Comparison of ENCODE assay signal across 29 cellular contexts in the genomic region with DNA sequence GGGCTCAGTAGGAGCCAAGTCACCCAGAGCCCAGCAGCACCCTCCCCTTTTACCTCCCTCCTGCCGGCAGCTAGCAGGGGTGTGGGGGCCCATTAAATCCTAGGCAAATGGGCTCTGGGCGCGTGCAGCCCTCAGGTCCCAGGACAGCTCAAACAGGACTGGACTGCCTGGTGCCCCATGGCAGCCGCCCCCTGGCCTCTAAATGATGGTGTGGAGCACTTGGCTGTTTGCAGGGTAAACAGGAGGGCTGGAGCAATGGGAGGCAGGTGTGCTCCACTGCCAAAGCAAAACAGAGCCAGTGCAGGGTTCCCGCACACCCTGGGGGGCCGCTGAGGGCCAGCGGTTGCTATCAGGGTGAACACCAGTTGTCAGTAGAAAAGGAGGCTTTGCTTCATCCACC. TPM values are rescaled to one million over a fixed set of nuclear protein-coding genes. Genes with fewer than 3 reads are reported as not detected.
"Had no signal": no experiment of that assay in that cellular context is flagged by ENCODE, and none has a peak within 500 bp of the region (broad histone marks: within the 10 kb centered on the region; RNA-seq: fewer than 3 reads in every experiment).

No MANE protein-coding gene starts in this region.

- H3K9me3 ChIP-seq: ascending aorta, body of pancreas had no signal

- H3K4me3 ChIP-seq: ascending aorta, body of pancreas, K562 had no signal

- H3K9me3 Mint-ChIP-seq: activated B cell treated with CpG ODN at 0.5 μM for 24 hours; activated CD4-positive, alpha-beta T cell treated with anti-CD3 and anti-CD28 coated beads, Interleukin-2, amount 10 ng/mL, durations not matched to agents 24 days and 14 days; activated naive CD4-positive, alpha-beta T cell treated with anti-CD3 and anti-CD28 coated beads, Interleukin-2, amount 50 U/mL, for 72 hours; activated naive CD8-positive, alpha-beta T cell treated with anti-CD3 and anti-CD28 coated beads, Interleukin-2, amount 50 U/mL, for 24 hours; activated T-cell treated with anti-CD3 and anti-CD28 coated beads, Interleukin-2, amount 50 U/mL, for 4 hours; T-helper 1 cell treated with Interleukin-12 subunit alpha and Interleukin-12 subunit beta and Interleukin-4 antibody, amounts not matched to agents 30 μg/mL and 1 μg/mL, for 36 hours had no signal

- H3K4me1 Mint-ChIP-seq: activated B cell treated with CpG ODN at 0.5 μM for 24 hours; activated CD4-positive, alpha-beta T cell treated with anti-CD3 and anti-CD28 coated beads, Interleukin-2, amount 10 ng/mL, durations not matched to agents 24 days and 14 days; activated CD8-positive, alpha-beta memory T cell treated with anti-CD3 and anti-CD28 coated beads, Interleukin-2, amount 10 ng/mL, durations not matched to agents 7 days and 5 days; activated naive CD8-positive, alpha-beta T cell treated with anti-CD3 and anti-CD28 coated beads, Interleukin-2, amount 50 U/mL, for 24 hours had no signal

- H3K27ac Mint-ChIP-seq: activated B cell treated with CpG ODN at 0.5 μM for 24 hours; activated CD4-positive, alpha-beta T cell treated with anti-CD3 and anti-CD28 coated beads, Interleukin-2, amount 10 ng/mL, durations not matched to agents 24 days and 14 days; activated CD8-positive, alpha-beta memory T cell treated with anti-CD3 and anti-CD28 coated beads, Interleukin-2, amount 10 ng/mL, durations not matched to agents 7 days and 5 days; activated naive CD4-positive, alpha-beta T cell treated with anti-CD3 and anti-CD28 coated beads, Interleukin-2, amount 50 U/mL, for 72 hours; activated naive CD8-positive, alpha-beta T cell treated with anti-CD3 and anti-CD28 coated beads, Interleukin-2, amount 50 U/mL, for 24 hours; T-helper 1 cell treated with Interleukin-12 subunit alpha and Interleukin-12 subunit beta and Interleukin-4 antibody, amounts not matched to agents 30 μg/mL and 1 μg/mL, for 36 hours had no signal

- H3K27ac ChIP-seq: ascending aorta, body of pancreas had no signal

- H3K27me3 Mint-ChIP-seq: activated B cell treated with CpG ODN at 0.5 μM for 24 hours; activated naive CD8-positive, alpha-beta T cell treated with anti-CD3 and anti-CD28 coated beads, Interleukin-2, amount 50 U/mL, for 24 hours had no signal

- H3K36me3 Mint-ChIP-seq: activated CD8-positive, alpha-beta memory T cell treated with anti-CD3 and anti-CD28 coated beads, Interleukin-2, amount 10 ng/mL, durations not matched to agents 7 days and 5 days; activated naive CD4-positive, alpha-beta T cell treated with anti-CD3 and anti-CD28 coated beads, Interleukin-2, amount 50 U/mL, for 72 hours had no signal

- H3K36me3 ChIP-seq: ascending aorta had no signal

- DNase-seq: activated B cell treated with CpG ODN at 0.5 μM for 24 hours; activated CD4-positive, alpha-beta T cell treated with anti-CD3 and anti-CD28 coated beads for 1 hour; activated CD4-positive, alpha-beta T cell treated with anti-CD3 and anti-CD28 coated beads, Interleukin-2, amount 10 ng/mL, durations not matched to agents 24 days and 14 days; activated CD4-positive, alpha-beta T cell treated with anti-CD3 and anti-CD28 coated beads, Interleukin-2, amount 50 U/mL, for 48 hours; activated CD8-positive, alpha-beta memory T cell treated with anti-CD3 and anti-CD28 coated beads, Interleukin-2, amount 10 ng/mL, durations not matched to agents 7 days and 5 days; activated effector memory CD4-positive, alpha-beta T cell treated with anti-CD3 and anti-CD28 coated beads, Interleukin-2, amount 50 U/mL, for 16 hours; activated naive CD4-positive, alpha-beta T cell treated with Interleukin-2 at 50 U/mL for 16 hours; activated naive CD8-positive, alpha-beta T cell treated with anti-CD3 and anti-CD28 coated beads, Interleukin-2, amount 50 U/mL, for 24 hours; activated T-cell treated with anti-CD3 and anti-CD28 coated beads, Interleukin-2, amount 50 U/mL, for 4 hours; amniotic stem cell; body of pancreas; central memory CD4-positive, alpha-beta T cell; Kasumi-1; NCI-H1048; NCI-H146; NCI-H187 treated with DMSO at 0.1 percent for 48 hours; NCI-H2081 treated with DMSO at 0.1 percent for 48 hours; NCI-H226; NCI-H510A treated with DMSO at 0.1 percent for 48 hours; NCI-H82; SHP77 treated with DMSO at 0.1 percent for 48 hours had no signal

- H3K4me1 ChIP-seq: ascending aorta, body of pancreas had no signal

- H3K27me3 ChIP-seq: ascending aorta, body of pancreas had no signal

- H3K4me3 Mint-ChIP-seq: activated B cell treated with CpG ODN at 0.5 μM for 24 hours; activated CD4-positive, alpha-beta T cell treated with anti-CD3 and anti-CD28 coated beads, Interleukin-2, amount 10 ng/mL, durations not matched to agents 24 days and 14 days; activated CD8-positive, alpha-beta memory T cell treated with anti-CD3 and anti-CD28 coated beads, Interleukin-2, amount 10 ng/mL, durations not matched to agents 7 days and 5 days; activated naive CD8-positive, alpha-beta T cell treated with anti-CD3 and anti-CD28 coated beads, Interleukin-2, amount 50 U/mL, for 24 hours; activated T-cell treated with anti-CD3 and anti-CD28 coated beads, Interleukin-2, amount 50 U/mL, for 4 hours; T-helper 1 cell treated with Interleukin-12 subunit alpha and Interleukin-12 subunit beta and Interleukin-4 antibody, amounts not matched to agents 30 μg/mL and 1 μg/mL, for 36 hours had no signal

RNA-seq across cellular contexts. Expression of a gene that starts 55.9 kb away (rescaled TPM):
- total RNA-seq: activated B cell treated with CpG ODN at 0.5 μM for 24 hours; activated CD4-positive, alpha-beta T cell treated with anti-CD3 and anti-CD28 coated beads, Interleukin-2, amount 10 ng/mL, durations not matched to agents 24 days and 14 days; activated CD8-positive, alpha-beta memory T cell treated with anti-CD3 and anti-CD28 coated beads, Interleukin-2, amount 10 ng/mL, durations not matched to agents 7 days and 5 days; activated naive CD4-positive, alpha-beta T cell treated with anti-CD3 and anti-CD28 coated beads, Interleukin-2, amount 50 U/mL, for 72 hours; activated T-cell treated with anti-CD3 and anti-CD28 coated beads, Interleukin-2, amount 50 U/mL, for 4 hours; ascending aorta; body of pancreas; bronchial epithelial cell; chondrocyte; M059J; SK-MEL-5 had no signal
